ENCODE assay signal across 18 cellular contexts in genomic region chr2:45606801-45607200, GRCh38. TPM values are rescaled to one million over a fixed set of nuclear protein-coding genes. Genes with fewer than 3 reads are reported as not detected.
A peak's percentile ranks its signal among the peaks of the same experiment; 100 is the strongest.
DNase-seq lines count a peak whose midpoint lies in the region; ATAC-seq, FAIRE-seq and TF ChIP-seq lines count a peak whose summit lies in the region.
"Had no signal": no experiment of that assay in that cellular context is flagged by ENCODE, and none has a peak within 500 bp of the region (broad histone marks: within the 10 kb centered on the region; RNA-seq: fewer than 3 reads in every experiment).

No MANE protein-coding gene starts in this region.

- 82% methylated on average over 1 of the region's 1 CpG for WGBS in K562 (ENCODE audit: insufficient coverage, low coverage, missing lambda C conversion rate)

- H3K4me3 ChIP-seq in breast epithelium (no peak overlapping the region), K562 (no peak overlapping the region), MM.1S (ENCODE audit: low read length) (no peak overlapping the region)
- H3K4me3 ChIP-seq: A549 had no signal

- no peaks in the 10 kb centered on the region for H3K9me3 Mint-ChIP-seq in MCF 10A (ENCODE audit: unreplicated experiment)
- H3K9me3 Mint-ChIP-seq: CD8-positive, alpha-beta T cell; H9 had no signal

- intact Hi-C loops in MCF 10A (cut with micrococcal nuclease) (no loop called here), breast epithelium (cut with DNase I; ENCODE audit: low total_unique reads) (loop anchor here (5.0 kb wide), 1 partner anchor 1460 kb away; no protein-coding TSS in a partner anchor), K562 (cut with micrococcal nuclease) (no loop called here)

- no peaks in the 10 kb centered on the region for H4K20me1 ChIP-seq in K562 (replicated peaks; ENCODE audit: control insufficient read depth, insufficient read depth, low read length)
- no peaks in the 10 kb centered on the region for H4K20me1 ChIP-seq in MM.1S (ENCODE audit: insufficient read depth, low read length)

- TF ChIP-seq POLR2A in breast epithelium (IDR thresholded peaks at IDR 0.05) (no peak), K562 (conservative IDR thresholded peaks at IDR 0.05) (no peak)

- in situ Hi-C loops in K562 (cut with MboI), result no loop called here

- H3K36me3 ChIP-seq in breast epithelium (no peaks in the 10 kb centered on the region), K562 (ENCODE audit: control insufficient read depth, insufficient read depth, low read length) (peaks cover 30% of the 10 kb centered on the region; the same call in 2 of the 3 replicates), MM.1S (replicated peaks; ENCODE audit: insufficient read depth, low read length) (no peaks in the 10 kb centered on the region)

- H3K9me2 ChIP-seq in MM.1S (replicated peaks; ENCODE audit: insufficient read depth, low read length), result no peaks in the 10 kb centered on the region

- no peak for ATAC-seq in K562
- ATAC-seq: A549; CD8-positive, alpha-beta T cell had no signal

- H3K36me3 Mint-ChIP-seq in MCF 10A (ENCODE audit: insufficient read depth, unreplicated experiment), result peaks cover 12% of the 10 kb centered on the region

- no peak overlapping the region for H3K4me3 Mint-ChIP-seq in MCF 10A (ENCODE audit: unreplicated experiment)
- H3K4me3 Mint-ChIP-seq: CD8-positive, alpha-beta T cell; H9 had no signal

- CTCF ChIA-PET in MCF 10A (lab: Yijun Ruan, JAX), result interaction anchor here (0.6 to 2.2 kb wide), 4 partner anchors 11 to 622 kb away, joined by 3 to 15 read pairs (median 4); no protein-coding TSS in a partner anchor
- CTCF ChIA-PET in K562 (lab: Yijun Ruan, JAX; ENCODE audit: low intra/inter-chr PET ratio), result no interaction called here

- H3K4me1 ChIP-seq in breast epithelium, result no peaks in the 10 kb centered on the region
- peaks cover 0 to 14% of the 10 kb centered on the region in 2 experiments; a peak in 2 of 5 replicates for H3K4me1 ChIP-seq in K562 (replicated peaks in 1 of 2; ENCODE audit: control insufficient read depth in 2 of 2, insufficient read depth in 2 of 2, low read length in 2 of 2)
- H3K4me1 ChIP-seq in MM.1S (ENCODE audit: low read length), result peaks cover 17% of the 10 kb centered on the region; the same call in 1 of the 2 replicates

- no peaks in the 10 kb centered on the region for H3K9me1 ChIP-seq in K562 (ENCODE audit: control insufficient read depth, insufficient read depth, low read length)

- no peaks in the 10 kb centered on the region for H3K27me3 Mint-ChIP-seq in MCF 10A (ENCODE audit: insufficient read depth, unreplicated experiment)

- H3K27me3 ChIP-seq in breast epithelium (no peaks in the 10 kb centered on the region), K562 (ENCODE audit: control insufficient read depth in 2 of 2, insufficient read depth in 2 of 2, low read length in 2 of 2) (no peaks in the 10 kb centered on the region), MM.1S (replicated peaks; ENCODE audit: insufficient read depth, low read length) (no peaks in the 10 kb centered on the region)
- H3K27me3 ChIP-seq: BE2C had no signal

- H3K27ac Mint-ChIP-seq in MCF 10A (ENCODE audit: low read depth, unreplicated experiment), result peak overlapping the region; percentile 19
- H3K27ac Mint-ChIP-seq: CD8-positive, alpha-beta T cell; H9 had no signal

- TF ChIP-seq RAD21 in K562 (CRISPR knock-in tag; conservative IDR thresholded peaks at IDR 0.05 in 1 of 2, IDR thresholded peaks at IDR 0.05 in 1 of 2), result no peak

- DNase-seq in MCF 10A (ENCODE audit: unreplicated experiment), result no peak
- DNase-seq in breast epithelium (ENCODE audit: low spot score in 2 of 2), result no peak
- no peak for DNase-seq in K562 (ENCODE audit: extremely low read depth in 1 of 4, low spot score in 3 of 4)
- peak; percentile 32 for DNase-seq in foreskin melanocyte
- DNase-seq in MM.1S, result no peak
- no peak for DNase-seq in ecto neural progenitor cell (ENCODE audit: low spot score)
- no peak for DNase-seq in HuH-7 (ENCODE audit: low spot score)
- DNase-seq: BE2C; CD8-positive, alpha-beta T cell; COR-L47; DMS53; GF-D8; GOT3; H9 had no signal

- H3K4me2 ChIP-seq in K562 (ENCODE audit: insufficient read depth, low read length), result peak overlapping the region; percentile 10; the same call in 1 of the 2 replicates
- no peak overlapping the region for H3K4me2 ChIP-seq in MM.1S (ENCODE audit: low read depth, low read length)

- TF ChIP-seq CTCF in MCF 10A (IDR thresholded peaks at IDR 0.05; ENCODE audit: unreplicated experiment), result no peak
- no peak for TF ChIP-seq CTCF in breast epithelium (IDR thresholded peaks at IDR 0.05)
- TF ChIP-seq CTCF in K562 (IDR thresholded peaks at IDR 0.05 in 2 of 3, conservative IDR thresholded peaks at IDR 0.05 in 1 of 3; ENCODE audit: insufficient read depth in 2 of 3, low read depth in 1 of 3, low read length in 3 of 3), result no peak
- TF ChIP-seq CTCF in MM.1S (IDR thresholded peaks at IDR 0.05; ENCODE audit: low read length), result no peak

- H2AFZ ChIP-seq in K562 (ENCODE audit: low read depth, low read length), result no peak overlapping the region
- no peak overlapping the region for H2AFZ ChIP-seq in MM.1S (ENCODE audit: low read length)

- peaks cover 38% of the 10 kb centered on the region for H3K4me1 Mint-ChIP-seq in MCF 10A (ENCODE audit: insufficient read depth, unreplicated experiment)

- BruUV-seq in MCF 10A (replicated peaks; lab: Mats Ljungman, UMichigan), result no TSS peak
- BruUV-seq in K562 (replicated peaks; lab: Mats Ljungman, UMichigan), result no TSS peak

- no peaks in the 10 kb centered on the region for H3K9me3 ChIP-seq in breast epithelium
- no peaks in the 10 kb centered on the region for H3K9me3 ChIP-seq in K562 (replicated peaks; ENCODE audit: control insufficient read depth, insufficient read depth, low read depth, low read length)
- H3K9me3 ChIP-seq in MM.1S (replicated peaks; ENCODE audit: insufficient read depth, low read length), result no peaks in the 10 kb centered on the region
- H3K9me3 ChIP-seq: A549, BE2C had no signal

- FAIRE-seq in K562 (lab: Jason Lieb, UNC), result peak; percentile 26
- FAIRE-seq: A549, D721Med, GM19239 had no signal

- H3K79me2 ChIP-seq in K562 (ENCODE audit: control insufficient read depth, insufficient read depth, low read length) (peaks cover 43% of the 10 kb centered on the region), MM.1S (ENCODE audit: low read length) (peaks cover 46% of the 10 kb centered on the region)

- H3K27ac ChIP-seq in breast epithelium (no peak overlapping the region), K562 (ENCODE audit: extremely low read depth, low read depth, low read length) (0 out of 3 replicates have a peak overlapping the region, but pooled peaks have one; percentile 1), MM.1S (ENCODE audit: low read length) (no peak overlapping the region)
- H3K27ac ChIP-seq: A549, C4-2B had no signal

- no peak for TF ChIP-seq EP300 in K562 (IDR thresholded peaks at IDR 0.05; ENCODE audit: low read length)

- H3K9ac ChIP-seq in K562 (ENCODE audit: insufficient read depth in 1 of 2, low read depth in 2 of 2, low read length in 2 of 2) (no peak overlapping the region), MM.1S (ENCODE audit: low read length) (no peak overlapping the region)

- H3F3A ChIP-seq in MM.1S (ENCODE audit: insufficient read depth, low read length), result peaks cover 3% of the 10 kb centered on the region; the same call in 1 of the 2 replicates

- POLR2A ChIA-PET in MCF 10A (lab: Yijun Ruan, JAX) (interaction anchor here (0.9 to 1.7 kb wide), 2 partner anchors 11 to 46 kb away, joined by 3 to 5 read pairs; no protein-coding TSS in a partner anchor), K562 (lab: Yijun Ruan, JAX) (interaction anchor here (2.0 kb wide), 1 partner anchor 9 kb away, joined by 10 read pairs; no protein-coding TSS in a partner anchor)

RNA-seq across cellular contexts. Expression of gene SRBD1, which starts 4.3 kb away (rescaled TPM):
- total RNA-seq in MCF 10A (2022), result 17.3 and 18.2 TPM in 2 replicates
- total RNA-seq in breast epithelium, result 10 to 100 TPM; 21.1 to 30.2 (median 21.9) TPM
- 17.6 and 65.7 TPM in 2 replicates for total RNA-seq in K562 (2011; cell fraction: chromatin; rRNA removed; ENCODE audit: low replicate concordance)
- 9.3 and 12.1 TPM in 2 replicates for total RNA-seq in K562 (2011; cell fraction: nucleolus; rRNA removed)
- 18.6 and 21.4 TPM in 2 replicates for total RNA-seq in K562 (2011; cell fraction: nucleoplasm; rRNA removed)
- 14.7 and 16.1 TPM in 2 replicates for total RNA-seq in K562 (2014; rRNA removed)
- total RNA-seq in K562 (2014; rRNA removed; fragmentation: Illumina TruSeq; extraction: Trizol), result 23.2 and 28.0 TPM in 2 replicates
- total RNA-seq in K562 (2015; rRNA removed; fragmentation: Illumina TruSeq; extraction: Trizol), result 19.5 and 21.3 TPM in 2 replicates
- 13.0 and 14.6 TPM in 2 replicates for total RNA-seq in K562 (2021)
- polyA plus RNA-seq in K562 (2011; rRNA removed), result 9.4 and 12.6 TPM in 2 replicates
- polyA plus RNA-seq in K562 (2011; cell fraction: cytosol; rRNA removed), result 2.2 and 4.4 TPM in 2 replicates
- 7.7 and 10.2 TPM in 2 replicates for polyA plus RNA-seq in K562 (2011; cell fraction: nucleus; rRNA removed)
- 8.7 and 10.8 TPM in 2 replicates for polyA plus RNA-seq in K562 (2012)
- 12.5 and 15.5 TPM in 2 replicates for polyA plus RNA-seq in K562 (2014; fragmentation: Illumina TruSeq; extraction: Trizol)
- polyA plus RNA-seq in K562 (2014; fragmentation: Nextera tagmentation; extraction: Ambion mirVana), result 10 to 100 TPM in 1 of 2 experiments, 1 to 10 TPM in 1; 6.9 to 16.2 TPM
- polyA plus RNA-seq in K562 (2014; rRNA removed), result 7.8 and 8.3 TPM in 2 replicates
- 44.2 and 47.9 TPM in 2 replicates for polyA minus RNA-seq in K562 (2011; rRNA and poly(A)+ RNA removed)
- polyA minus RNA-seq in K562 (2011; cell fraction: cytosol; rRNA and poly(A)+ RNA removed), result 8.1 and 12.8 TPM in 2 replicates
- polyA minus RNA-seq in K562 (2011; cell fraction: nucleus; rRNA and poly(A)+ RNA removed), result 27.5 and 45.9 TPM in 2 replicates

RNA-seq across cellular contexts. Expression of gene PRKCE, which starts 44.7 kb away (rescaled TPM):
- total RNA-seq in MCF 10A (2022) (10.9 and 12.1 TPM in 2 replicates), breast epithelium (10 to 100 TPM; 20.6 to 34.0 (median 23.6) TPM), K562 (2014; rRNA removed) (0.18 and 0.20 TPM in 2 replicates), K562 (2014; rRNA removed; fragmentation: Illumina TruSeq; extraction: Trizol) (0.11 and 0.48 TPM in 2 replicates), K562 (2015; rRNA removed; fragmentation: Illumina TruSeq; extraction: Trizol) (0.41 and 0.69 TPM in 2 replicates), K562 (2021) (0.58 and 1.0 TPM in 2 replicates)
- 0.86 and 1.5 TPM in 2 replicates for total RNA-seq in K562 (2011; cell fraction: chromatin; rRNA removed; ENCODE audit: low replicate concordance)
- total RNA-seq in K562 (2011; cell fraction: nucleolus; rRNA removed), result 0.67 and 1.2 TPM in 2 replicates
- total RNA-seq in K562 (2011; cell fraction: nucleoplasm; rRNA removed), result 0.92 and 1.0 TPM in 2 replicates
- polyA plus RNA-seq in K562 (2011; rRNA removed) (0.19 and 0.21 TPM in 2 replicates), K562 (2014; fragmentation: Illumina TruSeq; extraction: Trizol) (0.22 and 0.33 TPM in 2 replicates), K562 (2014; fragmentation: Nextera tagmentation; extraction: Ambion mirVana) (under 1 TPM in 1 of 2 experiments, not detected in 1; 0.06 TPM), K562 (2014; rRNA removed) (0.26 and 0.48 TPM in 2 replicates)
- polyA plus RNA-seq in K562 (2011; cell fraction: cytosol; rRNA removed), result 0.06 and 0.15 TPM in 2 replicates
- polyA plus RNA-seq in K562 (2011; cell fraction: nucleus; rRNA removed), result 0.29 and 0.67 TPM in 2 replicates
- 0.17 and 1.1 TPM in 2 replicates for polyA plus RNA-seq in K562 (2012)
- 0.18 TPM in 2 replicates for polyA minus RNA-seq in K562 (2011; rRNA and poly(A)+ RNA removed)
- polyA minus RNA-seq in K562 (2011; cell fraction: cytosol; rRNA and poly(A)+ RNA removed), result not detected in 2 replicates
- polyA minus RNA-seq in K562 (2011; cell fraction: nucleus; rRNA and poly(A)+ RNA removed), result 0.33 and 0.54 TPM in 2 replicates
